In the genomic region with DNA sequence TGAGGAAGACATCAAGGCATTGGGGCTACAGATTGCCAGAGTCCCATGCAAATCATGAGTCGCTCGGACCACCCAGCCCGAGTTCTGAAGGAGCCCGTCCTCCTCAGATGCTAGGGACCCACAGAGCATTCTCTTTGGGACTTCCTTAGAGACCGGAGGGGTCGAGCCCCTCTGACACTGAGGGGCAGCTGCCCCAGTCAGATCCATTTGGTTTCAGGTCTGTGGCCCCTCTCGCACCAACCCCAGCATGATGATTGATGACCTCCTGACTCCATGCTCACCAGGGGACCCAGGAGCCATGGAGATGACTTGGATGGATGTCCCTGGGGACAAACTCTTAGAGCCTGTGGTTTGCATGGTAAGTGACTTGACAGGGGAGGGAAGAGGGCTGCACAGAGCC, we compare ENCODE assay signal across 1 cellular context.
TF ChIP-seq lines count a peak whose summit lies in the region.

No MANE protein-coding gene starts in this region.

TF ChIP-seq in IMR-90, 13 proteins besides CTCF, POLR2A, EP300 and RAD21:
- TF ChIP-seq BHLHE40 (IDR thresholded peaks at IDR 0.05; ENCODE audit: low read depth, low read length) (no peak), CEBPB (IDR thresholded peaks at IDR 0.05; ENCODE audit: low read depth, low read length) (no peak), SMC3 (IDR thresholded peaks at IDR 0.05; ENCODE audit: low read depth, low read length) (no peak), CHD1 (IDR thresholded peaks at IDR 0.05; ENCODE audit: low read depth, low read length) (no peak), FOS (IDR thresholded peaks at IDR 0.05; ENCODE audit: low read depth, low read length) (no peak), RFX5 (IDR thresholded peaks at IDR 0.05; ENCODE audit: low read depth, low read length) (no peak), MXI1 (IDR thresholded peaks at IDR 0.05; ENCODE audit: borderline replicate concordance, low read depth, low read length) (no peak), RCOR1 (IDR thresholded peaks at IDR 0.05; ENCODE audit: insufficient replicate concordance, low read length) (no peak), MAFK (IDR thresholded peaks at IDR 0.05; ENCODE audit: low read depth, low read length) (no peak)
- TF ChIP-seq, protein P1, sequence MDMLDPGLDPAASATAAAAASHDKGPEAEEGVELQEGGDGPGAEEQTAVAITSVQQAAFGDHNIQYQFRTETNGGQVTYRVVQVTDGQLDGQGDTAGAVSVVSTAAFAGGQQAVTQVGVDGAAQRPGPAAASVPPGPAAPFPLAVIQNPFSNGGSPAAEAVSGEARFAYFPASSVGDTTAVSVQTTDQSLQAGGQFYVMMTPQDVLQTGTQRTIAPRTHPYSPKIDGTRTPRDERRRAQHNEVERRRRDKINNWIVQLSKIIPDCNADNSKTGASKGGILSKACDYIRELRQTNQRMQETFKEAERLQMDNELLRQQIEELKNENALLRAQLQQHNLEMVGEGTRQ (IDR thresholded peaks at IDR 0.05; ENCODE audit: low read depth, low read length): no peak
- TF ChIP-seq, protein P2, sequence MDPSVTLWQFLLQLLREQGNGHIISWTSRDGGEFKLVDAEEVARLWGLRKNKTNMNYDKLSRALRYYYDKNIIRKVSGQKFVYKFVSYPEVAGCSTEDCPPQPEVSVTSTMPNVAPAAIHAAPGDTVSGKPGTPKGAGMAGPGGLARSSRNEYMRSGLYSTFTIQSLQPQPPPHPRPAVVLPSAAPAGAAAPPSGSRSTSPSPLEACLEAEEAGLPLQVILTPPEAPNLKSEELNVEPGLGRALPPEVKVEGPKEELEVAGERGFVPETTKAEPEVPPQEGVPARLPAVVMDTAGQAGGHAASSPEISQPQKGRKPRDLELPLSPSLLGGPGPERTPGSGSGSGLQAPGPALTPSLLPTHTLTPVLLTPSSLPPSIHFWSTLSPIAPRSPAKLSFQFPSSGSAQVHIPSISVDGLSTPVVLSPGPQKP (IDR thresholded peaks at IDR 0.05; ENCODE audit: borderline replicate concordance, low read depth, low read length): no peak
TF ChIP-seq in IMR-90: peak in this region for 0.
